24 cellular contexts compared by ENCODE assay signal in the genomic region with DNA sequence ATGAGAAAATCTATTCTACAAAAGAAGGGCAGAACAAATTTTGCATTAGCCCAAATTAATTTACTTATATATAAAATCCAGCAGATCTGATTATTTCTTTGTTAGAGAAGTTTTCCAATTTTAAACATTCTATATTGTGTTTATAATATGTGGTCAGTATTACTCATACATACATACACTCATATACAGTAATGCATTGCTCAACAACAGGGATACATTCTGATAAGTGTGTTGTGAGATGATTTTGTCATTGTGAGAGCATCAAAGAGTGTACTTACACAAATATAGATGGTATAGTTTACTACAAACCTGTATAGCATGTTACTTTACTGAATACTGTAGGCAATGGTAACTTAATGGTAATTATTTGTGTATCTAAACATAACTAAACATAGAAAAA.
"Had no signal": no experiment of that assay in that cellular context is flagged by ENCODE, and none has a peak within 500 bp of the region (broad histone marks: within the 10 kb centered on the region; RNA-seq: fewer than 3 reads in every experiment).

No MANE protein-coding gene starts in this region.

- H3K36me3 Mint-ChIP-seq: naive thymus-derived CD4-positive, alpha-beta T cell had no signal

- H3K4me3 Mint-ChIP-seq: naive thymus-derived CD4-positive, alpha-beta T cell; nephron progenitor cell; stimulated activated naive CD8-positive, alpha-beta T cell treated with anti-CD3 and anti-CD28 coated beads, Interleukin-15, amount 100 ng/mL, for 72 hours had no signal

- H3K9me3 ChIP-seq: lower lobe of right lung, prostate gland, right atrium auricular region, suprapubic skin, transverse colon, vagina had no signal

- H3K27ac Mint-ChIP-seq: naive thymus-derived CD4-positive, alpha-beta T cell; nephron progenitor cell; stimulated activated naive CD8-positive, alpha-beta T cell treated with anti-CD3 and anti-CD28 coated beads, Interleukin-15, amount 100 ng/mL, for 72 hours had no signal

- H3K27me3 Mint-ChIP-seq: naive thymus-derived CD4-positive, alpha-beta T cell; stimulated activated naive CD8-positive, alpha-beta T cell treated with anti-CD3 and anti-CD28 coated beads, Interleukin-15, amount 100 ng/mL, for 72 hours had no signal

- H3K4me1 ChIP-seq: lower lobe of right lung, prostate gland, right atrium auricular region, suprapubic skin, vagina had no signal

- H3K4me1 Mint-ChIP-seq: naive thymus-derived CD4-positive, alpha-beta T cell; stimulated activated naive CD8-positive, alpha-beta T cell treated with anti-CD3 and anti-CD28 coated beads, Interleukin-15, amount 100 ng/mL, for 72 hours had no signal

- ATAC-seq: esophagus mucosa; left ventricle myocardium superior; lower lobe of right lung; naive thymus-derived CD4-positive, alpha-beta T cell; sciatic nerve; stimulated activated naive CD8-positive, alpha-beta T cell treated with anti-CD3 and anti-CD28 coated beads, Interleukin-15, amount 100 ng/mL, for 72 hours had no signal

- H3K27ac ChIP-seq: epithelial cell of prostate, lower lobe of right lung, prostate gland, right atrium auricular region, suprapubic skin, transverse colon, vagina had no signal

- H3K36me3 ChIP-seq: lower lobe of right lung, prostate gland, right atrium auricular region, suprapubic skin, transverse colon, vagina had no signal

- H3K9me3 Mint-ChIP-seq: nephron progenitor cell; stimulated activated naive CD8-positive, alpha-beta T cell treated with anti-CD3 and anti-CD28 coated beads, Interleukin-15, amount 100 ng/mL, for 72 hours had no signal

- H3K4me2 ChIP-seq: smooth muscle cell had no signal

- H3K27me3 ChIP-seq: right atrium auricular region, suprapubic skin, transverse colon, vagina had no signal

- DNase-seq: cortex of kidney; head of caudate nucleus; left ventricle myocardium superior; lower lobe of right lung; mesendoderm; midbrain; naive thymus-derived CD4-positive, alpha-beta T cell; nephron progenitor cell; nucleus accumbens; stimulated activated CD4-positive, alpha-beta T cell treated with anti-CD3 and anti-CD28 coated beads, Interleukin-12 subunit alpha, Interleukin-12 subunit beta, amount 100 ng/mL, for 4 hours; stimulated activated CD4-positive, alpha-beta T cell treated with anti-CD3 and anti-CD28 coated beads, Interleukin-1b, Interleukin-23, amount 100 ng/mL, for 48 hours; stimulated activated CD4-positive, alpha-beta T cell treated with anti-CD3 and anti-CD28 coated beads, Interleukin-4, amount 100 ng/mL, for 1 hour; stimulated activated CD8-positive, alpha-beta memory T cell treated with anti-CD3 and anti-CD28 coated beads, Interleukin-4, amount 100 ng/mL, for 48 hours; stimulated activated naive CD4-positive, alpha-beta T cell; stimulated activated naive CD8-positive, alpha-beta T cell treated with anti-CD3 and anti-CD28 coated beads, Interleukin-15, amount 100 ng/mL, for 72 hours; transverse colon had no signal

- H3K4me3 ChIP-seq: lower lobe of right lung, prostate gland, right atrium auricular region, smooth muscle cell, suprapubic skin, transverse colon, vagina had no signal
